8 cellular contexts compared by ENCODE assay signal in genomic region chr9:101791938-101792337, GRCh38. TPM values are rescaled to one million over a fixed set of nuclear protein-coding genes. Genes with fewer than 3 reads are reported as not detected.
DNase-seq lines count a peak whose midpoint lies in the region; ATAC-seq, FAIRE-seq and TF ChIP-seq lines count a peak whose summit lies in the region.

No MANE protein-coding gene starts in this region.

- no peaks in the 10 kb centered on the region for H3K27me3 ChIP-seq in mammary epithelial cell (ENCODE audit: insufficient read depth, low read length)
- H3K27me3 ChIP-seq in pancreas = no peaks in the 10 kb centered on the region
- H3K27me3 ChIP-seq in tibial artery = no peaks in the 10 kb centered on the region

- no peaks in the 10 kb centered on the region for H3K79me2 ChIP-seq in mammary epithelial cell (ENCODE audit: insufficient read depth, low read length)

- H3K36me3 ChIP-seq in mammary epithelial cell (ENCODE audit: insufficient read depth, low read length) (no peaks in the 10 kb centered on the region), pancreas (no peaks in the 10 kb centered on the region), tibial artery (no peaks in the 10 kb centered on the region)

- no peak overlapping the region for H2AFZ ChIP-seq in mammary epithelial cell (ENCODE audit: low read depth, low read length)

- DNase-seq in EL = peak; percentile 17
- peak; percentile 50 for DNase-seq in NCI-H510A treated with DMSO at 0.1 percent for 48 hours (lab: John Stamatoyannopoulos, UW)
- DNase-seq in mammary epithelial cell = peak; percentile 11
- DNase-seq in pancreas = peak in 1 of 6 donors; percentile 34
- no peak for DNase-seq in 8988T
- DNase-seq in tibial artery = no peak
- no peak for DNase-seq in NCI-H2227 treated with DMSO at 0.1 percent for 48 hours (lab: John Stamatoyannopoulos, UW)

- FAIRE-seq in pancreas (lab: Jason Lieb, UNC) = no peak

- no peak overlapping the region for H3K27ac ChIP-seq in mammary epithelial cell (ENCODE audit: insufficient read depth, low read depth, low read length)
- H3K27ac ChIP-seq in pancreas = no peak overlapping the region
- no peak overlapping the region for H3K27ac ChIP-seq in tibial artery

- H3K4me1 ChIP-seq in mammary epithelial cell (ENCODE audit: insufficient read depth, low read length) = no peaks in the 10 kb centered on the region
- no peaks in the 10 kb centered on the region for H3K4me1 ChIP-seq in pancreas
- no peaks in the 10 kb centered on the region for H3K4me1 ChIP-seq in tibial artery

- TF ChIP-seq CTCF in mammary epithelial cell (conservative IDR thresholded peaks at IDR 0.05 in 1 of 2, IDR thresholded peaks at IDR 0.05 in 1 of 2; ENCODE audit: extremely low read depth in 1 of 2, insufficient read depth in 1 of 2, low read depth in 1 of 2, low read length in 2 of 2) = peak; percentile 44 to 48
- peak in 1 of 4 donors; percentile 13 for TF ChIP-seq CTCF in pancreas (IDR thresholded peaks at IDR 0.05)
- TF ChIP-seq CTCF in tibial artery (IDR thresholded peaks at IDR 0.05) = no peak

- in situ Hi-C loops in mammary epithelial cell (cut with MboI; ENCODE audit: low sequenced_read_pairs in 2 of 2) = no loop called here

- no peaks in the 10 kb centered on the region for H3K9me3 ChIP-seq in mammary epithelial cell (replicated peaks; ENCODE audit: insufficient read depth, low read length)
- H3K9me3 ChIP-seq in pancreas = no peaks in the 10 kb centered on the region
- no peaks in the 10 kb centered on the region for H3K9me3 ChIP-seq in tibial artery

- BruUV-seq in mammary epithelial cell (replicated peaks; lab: Mats Ljungman, UMichigan) = no TSS peak

- dilution Hi-C loops in mammary epithelial cell (cut with HindIII; ENCODE audit: low sequenced_read_pairs) = no loop called here

- 0% methylated on average over 3 of the region's 3 CpGs for WGBS in mammary epithelial cell (ENCODE audit: low coverage, missing lambda C conversion rate)
- WGBS in pancreas, 2 donors = 3 to 8% methylated on average over 3 of the region's 3 CpGs

- no peak overlapping the region for H3K4me2 ChIP-seq in mammary epithelial cell (ENCODE audit: insufficient read depth, low read depth, low read length)

- no peak overlapping the region for H3K9ac ChIP-seq in mammary epithelial cell (ENCODE audit: insufficient read depth, low read length)

- CTCF ChIA-PET in mammary epithelial cell (lab: Charles Lee; ENCODE audit: low non-redundant PET) = no interaction called here

- ATAC-seq in HG02642 (IDR thresholded peaks at IDR 0.05; ENCODE audit: poor library complexity, unreplicated experiment) (peak; percentile 57), pancreas (peak; percentile 48 to 64 (median 57))

- no peaks in the 10 kb centered on the region for H4K20me1 ChIP-seq in mammary epithelial cell (ENCODE audit: insufficient read depth, low read length)

- intact Hi-C loops in mammary epithelial cell (cut with micrococcal nuclease) (no loop called here), pancreas (cut with DNase I) (no loop called here), tibial artery (cut with DNase I; ENCODE audit: low total_unique reads) (no loop called here)

- H3K4me3 ChIP-seq in mammary epithelial cell (replicated peaks in 1 of 3; ENCODE audit: insufficient read depth in 1 of 3, low read depth in 2 of 3, low read length in 3 of 3) (no peak overlapping the region), pancreas (no peak overlapping the region), tibial artery (no peak overlapping the region)

RNA-seq across cellular contexts. Expression of gene GRIN3A, which starts 53.5 kb away (rescaled TPM):
- total RNA-seq in mammary epithelial cell (not detected), pancreas (under 1 TPM in 4 of 6 donors, not detected in 2; 0.03 to 0.08 (median 0.05) TPM)
- polyA plus RNA-seq in mammary epithelial cell (not detected), pancreas (under 1 TPM; under 0.01 to 0.09 TPM)
- not detected for polyA minus RNA-seq in mammary epithelial cell

Comparison
In these comparisons a context has a peak if more than half of its experiments do, and no peak if none do; other contexts are left out.
1. DNase-seq: peak in EL (single experiment), NCI-H510A treated with DMSO at 0.1 percent for 48 hours (single experiment) and mammary epithelial cell (single experiment); none in 8988T (single experiment), tibial artery (0 of 2) and NCI-H2227 treated with DMSO at 0.1 percent for 48 hours (single experiment).
2. CTCF ChIP-seq: peak in mammary epithelial cell (2 of 2); none in tibial artery (0 of 2).